Comparison of ENCODE assay signal across 8 cellular contexts in genomic region chr9:4762889-4763521, GRCh38. TPM values are rescaled to one million over a fixed set of nuclear protein-coding genes. Genes with fewer than 3 reads are reported as not detected.
A peak's percentile ranks its signal among the peaks of the same experiment; 100 is the strongest.
DNase-seq lines count a peak whose midpoint lies in the region; ATAC-seq and TF ChIP-seq lines count a peak whose summit lies in the region.

No MANE protein-coding gene starts in this region.

- no peaks in the 10 kb centered on the region for H3K27me3 ChIP-seq in psoas muscle (ENCODE audit: insufficient read depth in 3 of 3, low read length in 2 of 3)

- H3K4me3 ChIP-seq in psoas muscle = peak overlapping the region; percentile 37

- intact Hi-C loops in cardiac septum (cut with DNase I) = loop anchor here (1.0 to 10.0 kb wide), 3 partner anchors 34 to 842 kb away; no protein-coding TSS in a partner anchor
- intact Hi-C loops in psoas muscle (cut with DNase I) = loop anchor here (2.0 to 10.0 kb wide), 5 partner anchors 28 to 832 kb away; partner anchors contain the start of gene JAK2 (in 1 of the 2)

- peak; percentile 16 for ATAC-seq in GM18517 (IDR thresholded peaks at IDR 0.05; ENCODE audit: unreplicated experiment)
- ATAC-seq in HG03025 (IDR thresholded peaks at IDR 0.05; ENCODE audit: low FRiP score, unreplicated experiment) = peak; percentile 21
- ATAC-seq in psoas muscle = peak; percentile 49 to 71 (median 58)

- no peaks in the 10 kb centered on the region for H3K9me3 ChIP-seq in psoas muscle

- DNase-seq in UCSD-AML1 (lab: John Stamatoyannopoulos, UW; ENCODE audit: unreplicated experiment) (peak; percentile 66), cardiac septum (ENCODE audit: low spot score) (peak; percentile 79), psoas muscle (no peak), NCI-H446 (lab: John Stamatoyannopoulos, UW) (no peak), NCI-H1092 treated with DMSO at 0.1 percent for 48 hours (lab: John Stamatoyannopoulos, UW) (no peak), NCI-H1105 (lab: John Stamatoyannopoulos, UW) (no peak)

- no peaks in the 10 kb centered on the region for H3K36me3 ChIP-seq in psoas muscle (ENCODE audit: insufficient read depth in 1 of 2, low read depth in 1 of 2)

- no peak for TF ChIP-seq CTCF in psoas muscle (IDR thresholded peaks at IDR 0.05)

- H3K27ac ChIP-seq in psoas muscle = peak overlapping the region; percentile 47

- 21 to 37% (median 24%) methylated on average over 14 of the region's 14 CpGs for WGBS in psoas muscle, 3 donors

- H3K4me1 ChIP-seq in psoas muscle = peaks cover 11% of the 10 kb centered on the region

RNA-seq across cellular contexts. Expression of gene AK3, which starts 22.0 kb away (rescaled TPM):
- total RNA-seq in cardiac septum = 108 TPM
- total RNA-seq in psoas muscle = 100 to 1,000 TPM; 100 to 143 (median 115) TPM
- 100 to 1,000 TPM in 2 of 3 donors, 10 to 100 TPM in 1; 47.5 to 183 (median 102) TPM for polyA plus RNA-seq in psoas muscle

RNA-seq across cellular contexts. Expression of gene RCL1, which starts 29.7 kb away (rescaled TPM):
- total RNA-seq in cardiac septum (8.5 TPM), psoas muscle (10 to 100 TPM; 16.0 to 29.5 (median 17.9) TPM)
- polyA plus RNA-seq in psoas muscle = 10 to 100 TPM in 2 of 3 donors, 1 to 10 TPM in 1; 8.9 to 13.2 (median 10.7) TPM

Comparison
In these comparisons a context has a peak if more than half of its experiments do, and no peak if none do; other contexts are left out.
1. DNase-seq: peak in UCSD-AML1 (single experiment) and cardiac septum (single experiment); none in psoas muscle (0 of 2), NCI-H446 (0 of 2), NCI-H1092 treated with DMSO at 0.1 percent for 48 hours (single experiment) and NCI-H1105 (single experiment).
2. Peak in every context shown above with its lines, with median percentiles within 50 percentile points of each other: ATAC-seq.